ENCODE assay signal across 26 cellular contexts in genomic region chr1:180196436-180197003, GRCh38. TPM values are rescaled to one million over a fixed set of nuclear protein-coding genes. Genes with fewer than 3 reads are reported as not detected.
DNase-seq lines count a peak whose midpoint lies in the region; ATAC-seq, FAIRE-seq and TF ChIP-seq lines count a peak whose summit lies in the region.
"Had no signal": no experiment of that assay in that cellular context is flagged by ENCODE, and none has a peak within 500 bp of the region (broad histone marks: within the 10 kb centered on the region; RNA-seq: fewer than 3 reads in every experiment).

No MANE protein-coding gene starts in this region.

- no peaks in the 10 kb centered on the region for H3F3A ChIP-seq in Loucy (ENCODE audit: low read depth)

- H3K27ac Mint-ChIP-seq in central memory CD8-positive, alpha-beta T cell (ENCODE audit: low read depth), result peak overlapping the region; percentile 50
- H3K27ac Mint-ChIP-seq: CD8-positive, alpha-beta T cell; H9 had no signal

- no peaks in the 10 kb centered on the region for H3K27me3 Mint-ChIP-seq in central memory CD8-positive, alpha-beta T cell
- H3K27me3 Mint-ChIP-seq: CD4-positive, CD25-positive, alpha-beta regulatory T cell had no signal

- H3K36me3 ChIP-seq in HepG2 (replicated peaks in 1 of 2; ENCODE audit: control insufficient read depth in 1 of 2, insufficient read depth in 2 of 2, low read length in 2 of 2), result no peaks in the 10 kb centered on the region
- H3K36me3 ChIP-seq in right lobe of liver, result no peaks in the 10 kb centered on the region
- peaks cover 30% of the 10 kb centered on the region; the same call in 1 of the 2 replicates for H3K36me3 ChIP-seq in Loucy (ENCODE audit: insufficient read depth, low read length)
- peaks cover 2% of the 10 kb centered on the region for H3K36me3 ChIP-seq in urinary bladder (ENCODE audit: insufficient read depth)
- H3K36me3 ChIP-seq: BE2C had no signal

- H3K4me2 ChIP-seq in HepG2 (ENCODE audit: low read depth, low read length) (no peak overlapping the region), Loucy (ENCODE audit: low read depth, low read length, poor library complexity, severe bottlenecking) (peak overlapping the region; percentile 76)
- H3K4me2 ChIP-seq: A549 had no signal

- peaks cover 9% of the 10 kb centered on the region; the same call in 1 of the 2 replicates for H3K4me1 ChIP-seq in HepG2 (ENCODE audit: insufficient read depth, low read length)
- no peaks in the 10 kb centered on the region for H3K4me1 ChIP-seq in right lobe of liver
- H3K4me1 ChIP-seq in Loucy (ENCODE audit: insufficient read depth, low read length, poor library complexity, severe bottlenecking), result peaks cover 65% of the 10 kb centered on the region
- H3K4me1 ChIP-seq in urinary bladder (ENCODE audit: insufficient read depth), result no peaks in the 10 kb centered on the region
- H3K4me1 ChIP-seq: A549, BE2C had no signal

- TF ChIP-seq EP300 in HepG2 (IDR thresholded peaks at IDR 0.05; ENCODE audit: low read depth in 2 of 2, low read length in 2 of 2), result no peak
- no peak for TF ChIP-seq EP300 in HepG2 (CRISPR knock-in tag; IDR thresholded peaks at IDR 0.05; ENCODE audit: borderline replicate concordance)

- in situ Hi-C loops in HepG2 (cut with HindIII; ENCODE audit: extremely low pct_ligation_motif_present, low pct_unique_long_range_greater_than_20kb), result no loop called here

- TF ChIP-seq POLR2A in HepG2 (IDR thresholded peaks at IDR 0.05; ENCODE audit: insufficient read depth in 1 of 2, low read depth in 2 of 2, low read length in 2 of 2) (no peak), right lobe of liver (IDR thresholded peaks at IDR 0.05) (no peak)

- H2AFZ ChIP-seq in HepG2 (ENCODE audit: low read length) (no peak overlapping the region), Loucy (ENCODE audit: low read length) (no peak overlapping the region)
- H2AFZ ChIP-seq: GM23248 had no signal

- TF ChIP-seq CTCF in HepG2 (CRISPR knock-in tag; IDR thresholded peaks at IDR 0.05), result no peak
- no peak for TF ChIP-seq CTCF in right lobe of liver (IDR thresholded peaks at IDR 0.05)
- TF ChIP-seq CTCF in Loucy (conservative IDR thresholded peaks at IDR 0.05; ENCODE audit: low read length), result no peak

- peaks cover 24% of the 10 kb centered on the region for H3K4me1 Mint-ChIP-seq in central memory CD8-positive, alpha-beta T cell
- H3K4me1 Mint-ChIP-seq: CD4-positive, CD25-positive, alpha-beta regulatory T cell had no signal

- no TSS peak for BruUV-seq in HepG2 (replicated peaks; lab: Mats Ljungman, UMichigan)

- H3K9me3 Mint-ChIP-seq in central memory CD8-positive, alpha-beta T cell, result no peaks in the 10 kb centered on the region
- H3K9me3 Mint-ChIP-seq: CD4-positive, CD25-positive, alpha-beta regulatory T cell; CD8-positive, alpha-beta T cell; H9 had no signal

- H3K79me2 ChIP-seq in HepG2 (ENCODE audit: insufficient read depth, low read length), result no peaks in the 10 kb centered on the region
- H3K79me2 ChIP-seq in Loucy (ENCODE audit: insufficient read depth, low read length), result peaks cover 70% of the 10 kb centered on the region

- intact Hi-C loops in HepG2 (cut with micrococcal nuclease; ENCODE audit: unreplicated experiment), result no loop called here
- intact Hi-C loops in right lobe of liver (cut with DNase I), result no loop called here

- H3K4me3 ChIP-seq in HepG2 (replicated peaks in 1 of 3; ENCODE audit: insufficient read depth in 1 of 3, low read depth in 2 of 3, low read length in 3 of 3), result no peak overlapping the region
- no peak overlapping the region for H3K4me3 ChIP-seq in right lobe of liver
- H3K4me3 ChIP-seq in Loucy (ENCODE audit: low read length, poor library complexity, severe bottlenecking), result peak overlapping the region; percentile 63
- H3K4me3 ChIP-seq in urinary bladder (ENCODE audit: low read depth, low read length), result no peak overlapping the region
- H3K4me3 ChIP-seq: A549, GM12878, GM23248 had no signal

- 81% methylated on average over 11 of the region's 17 CpGs for WGBS in HepG2 (ENCODE audit: low lambda C conversion rate)
- WGBS in right lobe of liver (ENCODE audit: insufficient coverage, low coverage, low lambda C conversion rate, missing lambda C conversion rate), result no CpG with 5 or more reads among the region's 17 CpGs
- WGBS in urinary bladder, result 89% methylated on average over 17 of the region's 17 CpGs

- no peak for TF ChIP-seq RAD21 in HepG2 (CRISPR knock-in tag; IDR thresholded peaks at IDR 0.05)

- H3K36me3 Mint-ChIP-seq in central memory CD8-positive, alpha-beta T cell (ENCODE audit: insufficient read depth), result peaks cover 10% of the 10 kb centered on the region

- CTCF ChIA-PET in HepG2 (lab: Yijun Ruan, JAX; ENCODE audit: low intra/inter-chr PET ratio, low total read pairs), result no interaction called here

- H3K9me3 ChIP-seq in HepG2 (ENCODE audit: low read length) (no peaks in the 10 kb centered on the region), right lobe of liver (no peaks in the 10 kb centered on the region), Loucy (ENCODE audit: insufficient read depth, low read depth, low read length) (no peaks in the 10 kb centered on the region)
- H3K9me3 ChIP-seq: A549, BE2C, Caco-2 had no signal

- no peak for DNase-seq in HepG2 (ENCODE audit: low spot score)
- no peak for DNase-seq in right lobe of liver
- no peak for DNase-seq in central memory CD8-positive, alpha-beta T cell (ENCODE audit: low spot score in 2 of 2)
- DNase-seq in foreskin melanocyte, result no peak
- no peak for DNase-seq in midbrain (lab: John Stamatoyannopoulos, UW)
- no peak for DNase-seq in T-helper 2 cell
- DNase-seq: 8988T; ACHN; AML-193; BE2C; Caco-2; CD4-positive, CD25-positive, alpha-beta regulatory T cell; CD8-positive, alpha-beta T cell; DMS153; DND-41; GDM1; GM23248; H9 had no signal

- FAIRE-seq in HepG2 (lab: Jason Lieb, UNC), result no peak
- FAIRE-seq: A549, GM12878, GM18507, H1 had no signal

- no peaks in the 10 kb centered on the region; a peak in 1 of 5 replicates for H3K27me3 ChIP-seq in HepG2 (ENCODE audit: control insufficient read depth in 1 of 2, insufficient read depth in 2 of 2, low read length in 2 of 2)
- no peaks in the 10 kb centered on the region for H3K27me3 ChIP-seq in right lobe of liver
- no peaks in the 10 kb centered on the region for H3K27me3 ChIP-seq in Loucy (ENCODE audit: insufficient read depth, low read length, poor library complexity, severe bottlenecking)
- H3K27me3 ChIP-seq: BE2C had no signal

- H3K9ac ChIP-seq in HepG2 (ENCODE audit: insufficient read depth, low read depth, low read length) (no peak overlapping the region), Loucy (ENCODE audit: low read depth, low read length, poor library complexity, severe bottlenecking) (peak overlapping the region; percentile 86)
- H3K9ac ChIP-seq: GM23248 had no signal

- ATAC-seq in HepG2 (no peak), right lobe of liver (no peak)
- ATAC-seq in central memory CD8-positive, alpha-beta T cell (replicated peaks; ENCODE audit: extremely low read depth, poor library complexity, severe bottlenecking), result no peak
- ATAC-seq: A549; CD8-positive, alpha-beta T cell; GM12878; HCT116 had no signal

- H3K9me2 ChIP-seq in Loucy (replicated peaks; ENCODE audit: low read depth, low read length), result no peaks in the 10 kb centered on the region

- POLR2A ChIA-PET in HepG2 (lab: Yijun Ruan, JAX), result no interaction called here

- no peak overlapping the region for H3K4me3 Mint-ChIP-seq in central memory CD8-positive, alpha-beta T cell
- H3K4me3 Mint-ChIP-seq: CD4-positive, CD25-positive, alpha-beta regulatory T cell; CD8-positive, alpha-beta T cell; H9 had no signal

- H4K20me1 ChIP-seq in HepG2 (ENCODE audit: insufficient read depth, low read length) (no peaks in the 10 kb centered on the region), Loucy (ENCODE audit: insufficient read depth, low read length, poor library complexity, severe bottlenecking) (no peaks in the 10 kb centered on the region)

- no peak overlapping the region for H3K27ac ChIP-seq in HepG2 (ENCODE audit: extremely low read length, insufficient read depth, low read length)
- no peak overlapping the region for H3K27ac ChIP-seq in right lobe of liver
- peak overlapping the region; percentile 57 for H3K27ac ChIP-seq in urinary bladder (ENCODE audit: low read depth)
- H3K27ac ChIP-seq: A549, C4-2B, GM23248 had no signal

RNA-seq across cellular contexts. Expression of gene LHX4, which starts 33.5 kb away (rescaled TPM):
- 0.03 and 0.07 TPM in 2 replicates for total RNA-seq in HepG2 (2016; rRNA removed; fragmentation: Illumina TruSeq; extraction: Trizol)
- total RNA-seq in HepG2 (2016; cell fraction: cytosol; rRNA removed; fragmentation: Illumina TruSeq; extraction: Trizol; ENCODE audit: low read depth), result not detected in 2 replicates
- total RNA-seq in HepG2 (2016; cell fraction: insoluble cytoplasmic fraction; rRNA removed; fragmentation: Illumina TruSeq; extraction: Trizol), result 0.03 and 0.13 TPM in 2 replicates
- total RNA-seq in HepG2 (2016; cell fraction: membrane; rRNA removed; fragmentation: Illumina TruSeq; extraction: Trizol), result 0.03 TPM in 1 of 2 replicates, not detected in the other
- total RNA-seq in HepG2 (2016; cell fraction: nucleus; rRNA removed; fragmentation: Illumina TruSeq; extraction: Trizol), result not detected in 2 replicates
- 0.03 and 0.05 TPM in 2 replicates for polyA plus RNA-seq in HepG2 (2011; rRNA removed)
- polyA plus RNA-seq in HepG2 (2011; cell fraction: cytosol; rRNA removed), result 0.03 and 0.05 TPM in 2 replicates
- 0.02 and 0.03 TPM in 2 replicates for polyA plus RNA-seq in HepG2 (2011; cell fraction: nucleus; rRNA removed)
- 0.47 and 0.60 TPM in 2 replicates for polyA plus RNA-seq in HepG2 (2012)
- not detected in 2 replicates for polyA plus RNA-seq in HepG2 (2016; cell fraction: cytosol; fragmentation: Illumina TruSeq; extraction: Trizol; ENCODE audit: low read depth)
- polyA plus RNA-seq in HepG2 (2016; cell fraction: insoluble cytoplasmic fraction; fragmentation: Illumina TruSeq; extraction: Trizol; ENCODE audit: low read depth), result 0.17 TPM in 1 of 2 replicates, not detected in the other
- polyA plus RNA-seq in HepG2 (2016; cell fraction: membrane; fragmentation: Illumina TruSeq; extraction: Trizol; ENCODE audit: low read depth), result 0.03 and 0.22 TPM in 2 replicates
- 0.07 and 0.09 TPM in 2 replicates for polyA plus RNA-seq in HepG2 (2016; cell fraction: nucleus; fragmentation: Illumina TruSeq; extraction: Trizol; ENCODE audit: insufficient read depth, low read depth)
- 0.96 and 2.5 TPM in 2 replicates for polyA minus RNA-seq in HepG2 (2011; rRNA and poly(A)+ RNA removed; ENCODE audit: low replicate concordance)
- polyA minus RNA-seq in HepG2 (2011; cell fraction: cytosol; rRNA and poly(A)+ RNA removed), result not detected in 2 replicates
- polyA minus RNA-seq in HepG2 (2011; cell fraction: nucleus; rRNA and poly(A)+ RNA removed), result 0.12 TPM in 1 of 2 replicates, not detected in the other
- not detected for total RNA-seq in right lobe of liver
- total RNA-seq in urinary bladder, result not detected
- polyA plus RNA-seq in urinary bladder, result 0.03 TPM
- total RNA-seq: CD4-positive, CD25-positive, alpha-beta regulatory T cell; GM12878; GM23248 had no signal

RNA-seq across cellular contexts. Expression of gene QSOX1, which starts 41.9 kb away (rescaled TPM):
- total RNA-seq in HepG2 (2016; rRNA removed; fragmentation: Illumina TruSeq; extraction: Trizol) (2.6 and 6.8 TPM in 2 replicates), right lobe of liver (10 to 100 TPM; 25.0 to 68.4 (median 38.6) TPM), urinary bladder (137 TPM)
- total RNA-seq in HepG2 (2016; cell fraction: cytosol; rRNA removed; fragmentation: Illumina TruSeq; extraction: Trizol; ENCODE audit: low read depth), result 0.18 and 0.20 TPM in 2 replicates
- 2.0 and 6.7 TPM in 2 replicates for total RNA-seq in HepG2 (2016; cell fraction: insoluble cytoplasmic fraction; rRNA removed; fragmentation: Illumina TruSeq; extraction: Trizol)
- 1.3 and 1.4 TPM in 2 replicates for total RNA-seq in HepG2 (2016; cell fraction: membrane; rRNA removed; fragmentation: Illumina TruSeq; extraction: Trizol)
- total RNA-seq in HepG2 (2016; cell fraction: nucleus; rRNA removed; fragmentation: Illumina TruSeq; extraction: Trizol), result 7.0 and 10.0 TPM in 2 replicates
- polyA plus RNA-seq in HepG2 (2011; rRNA removed) (40.2 and 70.2 TPM in 2 replicates), urinary bladder (217 TPM)
- 44.6 and 54.0 TPM in 2 replicates for polyA plus RNA-seq in HepG2 (2011; cell fraction: cytosol; rRNA removed)
- 71.3 and 95.1 TPM in 2 replicates for polyA plus RNA-seq in HepG2 (2011; cell fraction: nucleus; rRNA removed)
- 58.7 and 90.3 TPM in 2 replicates for polyA plus RNA-seq in HepG2 (2012)
- polyA plus RNA-seq in HepG2 (2016; cell fraction: cytosol; fragmentation: Illumina TruSeq; extraction: Trizol; ENCODE audit: low read depth), result 0.42 and 0.75 TPM in 2 replicates
- 2.1 and 3.2 TPM in 2 replicates for polyA plus RNA-seq in HepG2 (2016; cell fraction: insoluble cytoplasmic fraction; fragmentation: Illumina TruSeq; extraction: Trizol; ENCODE audit: low read depth)
- 0.87 and 1.2 TPM in 2 replicates for polyA plus RNA-seq in HepG2 (2016; cell fraction: membrane; fragmentation: Illumina TruSeq; extraction: Trizol; ENCODE audit: low read depth)
- polyA plus RNA-seq in HepG2 (2016; cell fraction: nucleus; fragmentation: Illumina TruSeq; extraction: Trizol; ENCODE audit: insufficient read depth, low read depth), result 16.2 and 17.3 TPM in 2 replicates
- polyA minus RNA-seq in HepG2 (2011; rRNA and poly(A)+ RNA removed; ENCODE audit: low replicate concordance), result 13.5 and 31.5 TPM in 2 replicates
- polyA minus RNA-seq in HepG2 (2011; cell fraction: cytosol; rRNA and poly(A)+ RNA removed), result 14.6 and 31.0 TPM in 2 replicates
- 11.6 and 13.1 TPM in 2 replicates for polyA minus RNA-seq in HepG2 (2011; cell fraction: nucleus; rRNA and poly(A)+ RNA removed)
